Comparison of ENCODE assay signal across 1 cellular context in the genomic region with DNA sequence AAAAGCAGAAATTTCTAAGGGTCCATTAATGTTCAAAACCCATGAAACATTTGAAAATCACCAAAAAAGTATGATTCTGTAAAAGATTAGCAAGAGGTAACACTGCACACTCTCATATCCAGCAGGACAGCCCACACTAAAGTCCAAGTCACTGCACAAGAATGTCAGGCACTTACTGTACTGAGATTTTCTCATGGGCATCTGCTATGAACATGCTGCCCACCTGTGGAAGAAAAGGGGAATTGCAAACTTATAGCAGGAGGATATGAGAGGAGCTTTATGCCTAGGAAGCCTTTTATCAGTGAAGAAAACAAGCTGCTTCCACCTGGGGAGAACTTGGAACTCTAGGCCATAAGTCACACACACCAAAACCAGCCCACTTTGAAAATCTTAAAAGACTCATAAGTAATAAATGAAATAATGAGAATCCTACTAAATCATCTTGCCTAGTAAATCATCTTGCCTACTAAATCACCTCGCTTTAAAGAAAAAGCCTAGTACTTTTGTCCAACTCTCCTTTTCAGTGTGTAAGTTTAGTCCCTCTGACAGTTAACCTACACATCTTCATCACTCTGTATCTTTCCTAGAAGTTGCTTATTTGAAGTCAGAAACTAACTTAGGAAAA.
A peak's percentile ranks its signal among the peaks of the same experiment; 100 is the strongest.
TF ChIP-seq lines count a peak whose summit lies in the region.

No MANE protein-coding gene starts in this region.

TF ChIP-seq in HepG2, 621 proteins besides CTCF, POLR2A, EP300 and RAD21 (continued from another document and continues in another):
- TF ChIP-seq, protein P1, sequence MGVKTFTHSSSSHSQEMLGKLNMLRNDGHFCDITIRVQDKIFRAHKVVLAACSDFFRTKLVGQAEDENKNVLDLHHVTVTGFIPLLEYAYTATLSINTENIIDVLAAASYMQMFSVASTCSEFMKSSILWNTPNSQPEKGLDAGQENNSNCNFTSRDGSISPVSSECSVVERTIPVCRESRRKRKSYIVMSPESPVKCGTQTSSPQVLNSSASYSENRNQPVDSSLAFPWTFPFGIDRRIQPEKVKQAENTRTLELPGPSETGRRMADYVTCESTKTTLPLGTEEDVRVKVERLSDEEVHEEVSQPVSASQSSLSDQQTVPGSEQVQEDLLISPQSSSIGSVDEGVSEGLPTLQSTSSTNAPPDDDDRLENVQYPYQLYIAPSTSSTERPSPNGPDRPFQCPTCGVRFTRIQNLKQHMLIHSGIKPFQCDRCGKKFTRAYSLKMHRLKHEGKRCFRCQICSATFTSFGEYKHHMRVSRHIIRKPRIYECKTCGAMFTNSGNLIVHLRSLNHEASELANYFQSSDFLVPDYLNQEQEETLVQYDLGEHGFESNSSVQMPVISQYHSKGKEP (CRISPR knock-in tag; IDR thresholded peaks at IDR 0.05): no peak
- TF ChIP-seq, protein P2, sequence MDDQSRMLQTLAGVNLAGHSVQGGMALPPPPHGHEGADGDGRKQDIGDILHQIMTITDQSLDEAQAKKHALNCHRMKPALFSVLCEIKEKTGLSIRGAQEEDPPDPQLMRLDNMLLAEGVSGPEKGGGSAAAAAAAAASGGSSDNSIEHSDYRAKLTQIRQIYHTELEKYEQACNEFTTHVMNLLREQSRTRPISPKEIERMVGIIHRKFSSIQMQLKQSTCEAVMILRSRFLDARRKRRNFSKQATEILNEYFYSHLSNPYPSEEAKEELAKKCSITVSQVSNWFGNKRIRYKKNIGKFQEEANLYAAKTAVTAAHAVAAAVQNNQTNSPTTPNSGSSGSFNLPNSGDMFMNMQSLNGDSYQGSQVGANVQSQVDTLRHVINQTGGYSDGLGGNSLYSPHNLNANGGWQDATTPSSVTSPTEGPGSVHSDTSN (CRISPR knock-in tag; IDR thresholded peaks at IDR 0.05; ENCODE audit: borderline replicate concordance): no peak
- TF ChIP-seq, protein P3, sequence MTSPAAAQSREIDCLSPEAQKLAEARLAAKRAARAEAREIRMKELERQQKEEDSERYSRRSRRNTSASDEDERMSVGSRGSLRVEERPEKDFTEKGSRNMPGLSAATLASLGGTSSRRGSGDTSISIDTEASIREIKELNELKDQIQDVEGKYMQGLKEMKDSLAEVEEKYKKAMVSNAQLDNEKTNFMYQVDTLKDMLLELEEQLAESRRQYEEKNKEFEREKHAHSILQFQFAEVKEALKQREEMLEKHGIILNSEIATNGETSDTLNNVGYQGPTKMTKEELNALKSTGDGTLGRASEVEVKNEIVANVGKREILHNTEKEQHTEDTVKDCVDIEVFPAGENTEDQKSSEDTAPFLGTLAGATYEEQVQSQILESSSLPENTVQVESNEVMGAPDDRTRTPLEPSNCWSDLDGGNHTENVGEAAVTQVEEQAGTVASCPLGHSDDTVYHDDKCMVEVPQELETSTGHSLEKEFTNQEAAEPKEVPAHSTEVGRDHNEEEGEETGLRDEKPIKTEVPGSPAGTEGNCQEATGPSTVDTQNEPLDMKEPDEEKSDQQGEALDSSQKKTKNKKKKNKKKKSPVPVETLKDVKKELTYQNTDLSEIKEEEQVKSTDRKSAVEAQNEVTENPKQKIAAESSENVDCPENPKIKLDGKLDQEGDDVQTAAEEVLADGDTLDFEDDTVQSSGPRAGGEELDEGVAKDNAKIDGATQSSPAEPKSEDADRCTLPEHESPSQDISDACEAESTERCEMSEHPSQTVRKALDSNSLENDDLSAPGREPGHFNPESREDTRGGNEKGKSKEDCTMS (CRISPR knock-in tag; conservative IDR thresholded peaks at IDR 0.05): no peak
- TF ChIP-seq LBX2 (CRISPR knock-in tag; IDR thresholded peaks at IDR 0.05; ENCODE audit: borderline replicate concordance) (no peak), FOSL2 (CRISPR knock-in tag; IDR thresholded peaks at IDR 0.05) (peak; percentile 82), NFKB2 (CRISPR knock-in tag; IDR thresholded peaks at IDR 0.05; ENCODE audit: borderline replicate concordance) (no peak), YEATS2 (CRISPR knock-in tag; IDR thresholded peaks at IDR 0.05; ENCODE audit: borderline replicate concordance) (peak; percentile 42; the same call in 1 of the 2 replicates), ZNF564 (CRISPR knock-in tag; IDR thresholded peaks at IDR 0.05) (no peak), ZFP82 (CRISPR knock-in tag; IDR thresholded peaks at IDR 0.05; ENCODE audit: borderline replicate concordance) (no peak), ZC3H4 (CRISPR knock-in tag; IDR thresholded peaks at IDR 0.05; ENCODE audit: borderline replicate concordance) (no peak), ZNF792 (CRISPR knock-in tag; IDR thresholded peaks at IDR 0.05) (no peak), KLF15 (CRISPR knock-in tag; IDR thresholded peaks at IDR 0.05; ENCODE audit: borderline replicate concordance) (no peak), GFI1 (CRISPR knock-in tag; IDR thresholded peaks at IDR 0.05; ENCODE audit: borderline replicate concordance) (peak; percentile 83), TP53 (CRISPR knock-in tag; conservative IDR thresholded peaks at IDR 0.05) (no peak), HIVEP1 (CRISPR knock-in tag; IDR thresholded peaks at IDR 0.05) (no peak), KMT2A (CRISPR knock-in tag; IDR thresholded peaks at IDR 0.05) (no peak), NR2C2 (CRISPR knock-in tag; IDR thresholded peaks at IDR 0.05; ENCODE audit: borderline replicate concordance) (no peak), SYNCRIP (IDR thresholded peaks at IDR 0.05; ENCODE audit: insufficient read depth, low read depth, low read length) (no peak), CERS6 (CRISPR knock-in tag; IDR thresholded peaks at IDR 0.05) (no peak), ZNF580 (CRISPR knock-in tag; IDR thresholded peaks at IDR 0.05; ENCODE audit: borderline replicate concordance, low read depth) (no peak), ZNF614 (CRISPR knock-in tag; IDR thresholded peaks at IDR 0.05; ENCODE audit: borderline replicate concordance) (0 out of 2 replicates have a peak, but pooled peaks have one; percentile 49), JUND (CRISPR knock-in tag; IDR thresholded peaks at IDR 0.05) (no peak), KDM5B (CRISPR knock-in tag; IDR thresholded peaks at IDR 0.05; ENCODE audit: borderline replicate concordance) (no peak), ZNF160 (CRISPR knock-in tag; IDR thresholded peaks at IDR 0.05) (no peak), FOXP4 (CRISPR knock-in tag; IDR thresholded peaks at IDR 0.05) (no peak), HCFC1 (IDR thresholded peaks at IDR 0.05; ENCODE audit: low read depth, low read length) (no peak), GMEB2 (CRISPR knock-in tag; IDR thresholded peaks at IDR 0.05; ENCODE audit: low read depth) (no peak), LCORL (IDR thresholded peaks at IDR 0.05) (no peak), LCORL (CRISPR knock-in tag; IDR thresholded peaks at IDR 0.05) (no peak), POGZ (CRISPR knock-in tag; IDR thresholded peaks at IDR 0.05) (no peak), ZNF136 (CRISPR knock-in tag; IDR thresholded peaks at IDR 0.05; ENCODE audit: low read depth) (no peak), ZNF660 (CRISPR knock-in tag; IDR thresholded peaks at IDR 0.05; ENCODE audit: borderline replicate concordance, low read depth) (no peak), FOXA3 (CRISPR knock-in tag; IDR thresholded peaks at IDR 0.05) (no peak), MIER2 (CRISPR knock-in tag; IDR thresholded peaks at IDR 0.05) (peak; percentile 83; the same call in 1 of the 2 replicates), PTBP1 (IDR thresholded peaks at IDR 0.05; ENCODE audit: low read depth, low read length, poor library complexity, severe bottlenecking) (no peak), HES4 (CRISPR knock-in tag; IDR thresholded peaks at IDR 0.05; ENCODE audit: borderline replicate concordance) (no peak)
- TF ChIP-seq, protein P4, sequence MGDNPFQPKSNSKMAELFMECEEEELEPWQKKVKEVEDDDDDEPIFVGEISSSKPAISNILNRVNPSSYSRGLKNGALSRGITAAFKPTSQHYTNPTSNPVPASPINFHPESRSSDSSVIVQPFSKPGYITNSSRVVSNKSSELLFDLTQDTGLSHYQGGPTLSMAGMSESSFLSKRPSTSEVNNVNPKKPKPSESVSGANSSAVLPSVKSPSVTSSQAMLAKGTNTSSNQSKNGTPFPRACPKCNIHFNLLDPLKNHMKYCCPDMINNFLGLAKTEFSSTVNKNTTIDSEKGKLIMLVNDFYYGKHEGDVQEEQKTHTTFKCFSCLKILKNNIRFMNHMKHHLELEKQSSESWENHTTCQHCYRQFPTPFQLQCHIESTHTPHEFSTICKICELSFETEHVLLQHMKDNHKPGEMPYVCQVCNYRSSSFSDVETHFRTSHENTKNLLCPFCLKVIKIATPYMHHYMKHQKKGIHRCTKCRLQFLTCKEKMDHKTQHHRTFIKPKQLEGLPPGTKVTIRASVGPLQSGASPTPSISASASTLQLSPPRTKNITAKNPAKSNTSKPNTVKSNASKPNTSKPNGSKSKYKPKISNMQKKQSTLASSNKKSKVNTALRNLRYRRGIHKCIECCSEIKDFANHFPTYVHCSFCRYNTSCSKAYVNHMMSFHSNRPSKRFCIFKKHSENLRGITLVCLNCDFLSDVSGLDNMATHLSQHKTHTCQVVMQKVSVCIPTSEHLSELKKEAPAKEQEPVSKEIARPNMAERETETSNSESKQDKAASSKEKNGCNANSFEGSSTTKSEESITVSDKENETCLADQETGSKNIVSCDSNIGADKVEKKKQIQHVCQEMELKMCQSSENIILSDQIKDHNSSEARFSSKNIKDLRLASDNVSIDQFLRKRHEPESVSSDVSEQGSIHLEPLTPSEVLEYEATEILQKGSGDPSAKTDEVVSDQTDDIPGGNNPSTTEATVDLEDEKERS (CRISPR knock-in tag; IDR thresholded peaks at IDR 0.05): no peak
- TF ChIP-seq, protein P5, sequence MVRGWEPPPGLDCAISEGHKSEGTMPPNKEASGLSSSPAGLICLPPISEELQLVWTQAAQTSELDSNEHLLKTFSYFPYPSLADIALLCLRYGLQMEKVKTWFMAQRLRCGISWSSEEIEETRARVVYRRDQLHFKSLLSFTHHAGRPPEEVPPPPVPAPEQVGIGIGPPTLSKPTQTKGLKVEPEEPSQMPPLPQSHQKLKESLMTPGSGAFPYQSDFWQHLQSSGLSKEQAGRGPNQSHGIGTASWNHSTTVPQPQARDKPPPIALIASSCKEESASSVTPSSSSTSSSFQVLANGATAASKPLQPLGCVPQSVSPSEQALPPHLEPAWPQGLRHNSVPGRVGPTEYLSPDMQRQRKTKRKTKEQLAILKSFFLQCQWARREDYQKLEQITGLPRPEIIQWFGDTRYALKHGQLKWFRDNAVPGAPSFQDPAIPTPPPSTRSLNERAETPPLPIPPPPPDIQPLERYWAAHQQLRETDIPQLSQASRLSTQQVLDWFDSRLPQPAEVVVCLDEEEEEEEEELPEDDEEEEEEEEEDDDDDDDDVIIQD (CRISPR knock-in tag; IDR thresholded peaks at IDR 0.05; ENCODE audit: low read depth): peak; percentile 64; the same call in 1 of the 2 replicates
- TF ChIP-seq, protein P6, sequence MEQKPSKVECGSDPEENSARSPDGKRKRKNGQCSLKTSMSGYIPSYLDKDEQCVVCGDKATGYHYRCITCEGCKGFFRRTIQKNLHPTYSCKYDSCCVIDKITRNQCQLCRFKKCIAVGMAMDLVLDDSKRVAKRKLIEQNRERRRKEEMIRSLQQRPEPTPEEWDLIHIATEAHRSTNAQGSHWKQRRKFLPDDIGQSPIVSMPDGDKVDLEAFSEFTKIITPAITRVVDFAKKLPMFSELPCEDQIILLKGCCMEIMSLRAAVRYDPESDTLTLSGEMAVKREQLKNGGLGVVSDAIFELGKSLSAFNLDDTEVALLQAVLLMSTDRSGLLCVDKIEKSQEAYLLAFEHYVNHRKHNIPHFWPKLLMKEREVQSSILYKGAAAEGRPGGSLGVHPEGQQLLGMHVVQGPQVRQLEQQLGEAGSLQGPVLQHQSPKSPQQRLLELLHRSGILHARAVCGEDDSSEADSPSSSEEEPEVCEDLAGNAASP (CRISPR knock-in tag; IDR thresholded peaks at IDR 0.05; ENCODE audit: borderline replicate concordance): 0 out of 2 replicates have a peak, but pooled peaks have one; percentile 18
